Comparison of ENCODE assay signal across 22 cellular contexts in genomic region chr1:4424254-4424653, GRCh38.
"Had no signal": no experiment of that assay in that cellular context is flagged by ENCODE, and none has a peak within 500 bp of the region (broad histone marks: within the 10 kb centered on the region; RNA-seq: fewer than 3 reads in every experiment).

No MANE protein-coding gene starts in this region.

- H3K4me2 ChIP-seq: neural progenitor cell had no signal

- H3K4me3 ChIP-seq: neural progenitor cell, pancreas, psoas muscle, right lobe of liver, sigmoid colon, stomach, thoracic aorta, thyroid gland, tibial nerve, upper lobe of left lung had no signal

- H3K27me3 ChIP-seq: neural progenitor cell, pancreas, right lobe of liver, sigmoid colon, thyroid gland, tibial nerve, upper lobe of left lung had no signal

- H3K9me3 ChIP-seq: pancreas, right lobe of liver, sigmoid colon, thoracic aorta, thyroid gland had no signal

- H3K4me1 ChIP-seq: pancreas, psoas muscle, right lobe of liver, sigmoid colon, stomach, thyroid gland, tibial nerve, upper lobe of left lung had no signal

- H3K36me3 ChIP-seq: neural progenitor cell, pancreas, right lobe of liver, sigmoid colon, stomach, thoracic aorta, thyroid gland, tibial nerve, upper lobe of left lung had no signal

- H2AFZ ChIP-seq: neural progenitor cell had no signal

- H3K27ac ChIP-seq: neural progenitor cell, pancreas, psoas muscle, right lobe of liver, sigmoid colon, stomach, thoracic aorta, thyroid gland, tibial nerve, upper lobe of left lung had no signal

- H3K9ac ChIP-seq: neural progenitor cell had no signal

- DNase-seq: naive thymus-derived CD4-positive, alpha-beta T cell; natural killer cell; occipital lobe; pancreas; psoas muscle; right cardiac atrium; right lobe of liver; sigmoid colon; small intestine; stimulated activated CD4-positive, alpha-beta T cell treated with anti-CD3 and anti-CD28 coated beads, Interleukin-15, amount 100 ng/mL, for 24 hours; stimulated activated CD4-positive, alpha-beta T cell treated with anti-CD3 and anti-CD28 coated beads, Interleukin-2, amount 100 ng/mL, for 24 hours; stimulated activated CD4-positive, alpha-beta T cell treated with anti-CD3 and anti-CD28 coated beads, Interleukin-2, amount 100 ng/mL, for 48 hours; stimulated activated CD4-positive, alpha-beta T cell treated with anti-CD3 and anti-CD28 coated beads, Interleukin-4, amount 100 ng/mL, for 24 hours; stimulated activated naive B cell treated with anti-CD40 and anti-IgM and Interleukin-4, amounts not matched to agents 10 μg/mL and 1 μg/mL and 100 μg/mL, for 72 hours; stimulated activated naive CD4-positive, alpha-beta T cell treated with Interleukin-2 at 50 U/mL for 16 hours; stomach; thyroid gland; trophoblast cell had no signal
